ENCODE assay signal across 26 cellular contexts in the genomic region with DNA sequence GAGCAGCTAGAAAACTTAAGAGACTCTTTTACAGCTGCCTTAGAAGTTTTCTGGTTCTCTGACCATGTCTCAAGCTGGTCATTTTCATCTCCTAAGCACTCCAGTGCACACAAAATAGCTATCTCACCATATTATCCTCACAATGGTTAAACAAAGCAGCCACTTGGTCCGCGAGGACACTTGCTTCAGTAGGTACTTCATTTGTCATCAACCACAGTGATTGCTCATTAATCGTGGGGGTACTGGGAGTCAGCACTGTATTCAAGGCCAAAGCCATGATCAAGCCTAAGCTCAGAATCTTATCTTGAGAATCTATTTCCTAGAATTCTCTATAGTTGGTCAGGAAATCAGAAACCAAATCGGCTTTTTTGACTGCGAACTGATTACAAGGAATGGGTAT. TPM values are rescaled to one million over a fixed set of nuclear protein-coding genes. Genes with fewer than 3 reads are reported as not detected.
DNase-seq lines count a peak whose midpoint lies in the region; ATAC-seq and TF ChIP-seq lines count a peak whose summit lies in the region.
"Had no signal": no experiment of that assay in that cellular context is flagged by ENCODE, and none has a peak within 500 bp of the region (broad histone marks: within the 10 kb centered on the region; RNA-seq: fewer than 3 reads in every experiment).

No MANE protein-coding gene starts in this region.

- H3K9me3 ChIP-seq in PC-9 (ENCODE audit: insufficient read depth, low read depth) (no peaks in the 10 kb centered on the region; the same call in 1 of the 2 replicates), left lung (no peaks in the 10 kb centered on the region)
- H3K9me3 ChIP-seq: A549, ascending aorta, BE2C, HAP-1, left ventricle myocardium inferior, suprapubic skin had no signal

- no peak overlapping the region for H3K4me3 Mint-ChIP-seq in stimulated activated memory B cell treated with anti-CD40 and anti-IgM and Interleukin-4, amounts not matched to agents 10 μg/mL and 1 μg/mL and 100 μg/mL, for 72 hours
- H3K4me3 Mint-ChIP-seq: activated T-helper 17 cell treated with anti-CD3 and anti-CD28 coated beads, Interleukin-2, amount 50 U/mL, for 72 hours; mesothelial cell of epicardium; natural killer cell had no signal

- H3K36me3 Mint-ChIP-seq in stimulated activated memory B cell treated with anti-CD40 and anti-IgM and Interleukin-4, amounts not matched to agents 10 μg/mL and 1 μg/mL and 100 μg/mL, for 72 hours, result no peaks in the 10 kb centered on the region
- H3K36me3 Mint-ChIP-seq: activated naive CD4-positive, alpha-beta T cell treated with anti-CD3 and anti-CD28 coated beads, Interleukin-2, amount 50 U/mL, for 72 hours; mesothelial cell of epicardium; natural killer cell had no signal

- no peaks in the 10 kb centered on the region for H3K36me3 ChIP-seq in PC-9 (ENCODE audit: low read depth)
- no peaks in the 10 kb centered on the region for H3K36me3 ChIP-seq in left lung
- H3K36me3 ChIP-seq: ascending aorta, BE2C, HAP-1, left ventricle myocardium inferior, suprapubic skin had no signal

- no peak overlapping the region for H3K4me2 ChIP-seq in PC-9
- H3K4me2 ChIP-seq: A549 had no signal

- CTCF ChIA-PET in PC-9 (lab: Charles Lee), result no interaction called here

- H3K9me3 Mint-ChIP-seq in stimulated activated memory B cell treated with anti-CD40 and anti-IgM and Interleukin-4, amounts not matched to agents 10 μg/mL and 1 μg/mL and 100 μg/mL, for 72 hours, result no peaks in the 10 kb centered on the region
- H3K9me3 Mint-ChIP-seq: activated naive CD4-positive, alpha-beta T cell treated with anti-CD3 and anti-CD28 coated beads, Interleukin-2, amount 50 U/mL, for 72 hours; activated T-helper 17 cell treated with anti-CD3 and anti-CD28 coated beads, Interleukin-2, amount 50 U/mL, for 72 hours; mesothelial cell of epicardium; natural killer cell had no signal

- intact Hi-C loops in PC-9 (cut with micrococcal nuclease; ENCODE audit: unreplicated experiment) (loop anchor here (5.0 to 10.0 kb wide), 2 partner anchors 47 to 140 kb away; no protein-coding TSS in a partner anchor), left lung (cut with DNase I) (no loop called here)

- ATAC-seq in stimulated activated memory B cell treated with anti-CD40 and anti-IgM and Interleukin-4, amounts not matched to agents 10 μg/mL and 1 μg/mL and 100 μg/mL, for 72 hours, result no peak
- ATAC-seq in left lung (no peak), left lobe of liver (no peak)
- ATAC-seq: A549; activated naive CD4-positive, alpha-beta T cell treated with anti-CD3 and anti-CD28 coated beads, Interleukin-2, amount 50 U/mL, for 72 hours; activated T-helper 17 cell treated with anti-CD3 and anti-CD28 coated beads, Interleukin-2, amount 50 U/mL, for 72 hours; GM12878; natural killer cell had no signal

- POLR2A ChIA-PET in PC-9 (lab: Charles Lee; ENCODE audit: unreplicated experiment), result no interaction called here

- peaks cover 25% of the 10 kb centered on the region for H3K4me1 ChIP-seq in PC-9 (replicated peaks; ENCODE audit: insufficient read depth)
- H3K4me1 ChIP-seq in left lung, result peaks cover 0 to 4% of the 10 kb centered on the region in 2 donors
- H3K4me1 ChIP-seq: ascending aorta, BE2C, HAP-1, left ventricle myocardium inferior, suprapubic skin had no signal

- no peaks in the 10 kb centered on the region for H4K20me1 ChIP-seq in PC-9 (ENCODE audit: insufficient read depth)

- H2AFZ ChIP-seq in PC-9, result 0 out of 2 replicates have a peak overlapping the region, but pooled peaks have one; percentile 69

- H3K27me3 ChIP-seq in PC-9 (ENCODE audit: insufficient read depth, low read depth), result no peaks in the 10 kb centered on the region
- H3K27me3 ChIP-seq in left lung, result no peaks in the 10 kb centered on the region
- H3K27me3 ChIP-seq: ascending aorta, suprapubic skin had no signal

- peak; percentile 33 for DNase-seq in NK-92 treated with Interleukin-12 subunit alpha and Interleukin-12 subunit beta, amount 100 ng/mL, for 24 hours (lab: John Stamatoyannopoulos, UW)
- DNase-seq in NK-92 (lab: John Stamatoyannopoulos, UW; ENCODE audit: unreplicated experiment), result no peak
- DNase-seq in PC-9, result no peak
- peak; percentile 82 for DNase-seq in epithelial cell of proximal tubule (ENCODE audit: low read depth)
- no peak for DNase-seq in left lung
- DNase-seq in GM10266 (ENCODE audit: extremely low spot score), result no peak
- no peak for DNase-seq in left lobe of liver (ENCODE audit: low spot score)
- DNase-seq: activated CD4-positive, alpha-beta T cell treated with anti-CD3 and anti-CD28 coated beads, Interleukin-2, amount 50 U/mL, for 48 hours; activated CD8-positive, alpha-beta memory T cell treated with anti-CD3 and anti-CD28 coated beads, Interleukin-2, amount 50 U/mL, for 4 hours; BE2C; glutamatergic neuron; left ventricle myocardium inferior; natural killer cell; NCI-H1694; SHP77 treated with DMSO at 0.1 percent for 48 hours had no signal

- peak overlapping the region; percentile 73 for H3K27ac Mint-ChIP-seq in stimulated activated memory B cell treated with anti-CD40 and anti-IgM and Interleukin-4, amounts not matched to agents 10 μg/mL and 1 μg/mL and 100 μg/mL, for 72 hours
- H3K27ac Mint-ChIP-seq: activated naive CD4-positive, alpha-beta T cell treated with anti-CD3 and anti-CD28 coated beads, Interleukin-2, amount 50 U/mL, for 72 hours; activated T-helper 17 cell treated with anti-CD3 and anti-CD28 coated beads, Interleukin-2, amount 50 U/mL, for 72 hours; mesothelial cell of epicardium; natural killer cell had no signal

- H3K9me2 ChIP-seq in PC-9 (ENCODE audit: insufficient read depth), result no peaks in the 10 kb centered on the region

- no peaks in the 10 kb centered on the region for H3K79me2 ChIP-seq in PC-9 (ENCODE audit: low read depth)

- BruUV-seq in PC-9 (replicated peaks; lab: Mats Ljungman, UMichigan), result no TSS peak

- TF ChIP-seq CTCF in PC-9 (conservative IDR thresholded peaks at IDR 0.05), result no peak
- no peak for TF ChIP-seq CTCF in epithelial cell of proximal tubule (conservative IDR thresholded peaks at IDR 0.05; ENCODE audit: low read depth, low read length)
- TF ChIP-seq CTCF in left lung (IDR thresholded peaks at IDR 0.05), result no peak
- no peak for TF ChIP-seq CTCF in GM10266 (IDR thresholded peaks at IDR 0.05; ENCODE audit: control insufficient read depth, insufficient read depth, low read depth, missing control alignments)

- peaks cover 51% of the 10 kb centered on the region for H3K4me1 Mint-ChIP-seq in stimulated activated memory B cell treated with anti-CD40 and anti-IgM and Interleukin-4, amounts not matched to agents 10 μg/mL and 1 μg/mL and 100 μg/mL, for 72 hours

- no peak overlapping the region for H3K27ac ChIP-seq in PC-9
- H3K27ac ChIP-seq in left lung, result no peak overlapping the region
- H3K27ac ChIP-seq: A549, ascending aorta, left ventricle myocardium inferior, suprapubic skin had no signal

- no peaks in the 10 kb centered on the region for H3K27me3 Mint-ChIP-seq in stimulated activated memory B cell treated with anti-CD40 and anti-IgM and Interleukin-4, amounts not matched to agents 10 μg/mL and 1 μg/mL and 100 μg/mL, for 72 hours

- 0 out of 2 replicates have a peak, but pooled peaks cover 6% of the 10 kb centered on the region for H3F3A ChIP-seq in PC-9 (ENCODE audit: insufficient read depth, low read depth)

- H3K4me3 ChIP-seq in PC-9 (no peak overlapping the region), epithelial cell of proximal tubule (ENCODE audit: low read depth, low read length) (no peak overlapping the region), left lung (no peak overlapping the region)
- H3K4me3 ChIP-seq: A549, ascending aorta, GM12878, HAP-1, left ventricle myocardium inferior, suprapubic skin had no signal

RNA-seq across cellular contexts. Expression of a gene that starts 2.9 kb away (rescaled TPM):
- total RNA-seq in PC-9 (2021) (0.37 TPM in 1 of 2 replicates, not detected in the other), epithelial cell of proximal tubule (0.17 TPM in 1 of 2 replicates, not detected in the other), left lung (not detected), left lobe of liver (not detected)
- total RNA-seq: activated naive CD4-positive, alpha-beta T cell treated with anti-CD3 and anti-CD28 coated beads, Interleukin-2, amount 50 U/mL, for 72 hours; activated T-helper 17 cell treated with anti-CD3 and anti-CD28 coated beads, Interleukin-2, amount 50 U/mL, for 72 hours; ascending aorta; GM12878; left ventricle myocardium inferior; natural killer cell; osteocyte; suprapubic skin; urinary bladder had no signal

RNA-seq across cellular contexts. Expression of a gene that starts 49.7 kb away (rescaled TPM):
- 10.4 and 17.9 TPM in 2 replicates for total RNA-seq in PC-9 (2021)
- 32.2 and 33.6 TPM in 2 replicates for total RNA-seq in epithelial cell of proximal tubule
- total RNA-seq in left lung, result 10 to 100 TPM; 30.8 to 33.6 TPM
- 10.9 TPM for total RNA-seq in left lobe of liver

Comparison
In these comparisons a context has a peak if more than half of its experiments do, and no peak if none do; other contexts are left out.
1. DNase-seq: peak in NK-92 treated with Interleukin-12 subunit alpha and Interleukin-12 subunit beta, amount 100 ng/mL, for 24 hours (single experiment) and epithelial cell of proximal tubule (single experiment); none in NK-92 (single experiment), PC-9 (0 of 2), left lung (0 of 2), GM10266 (single experiment) and left lobe of liver (single experiment).